ENCODE assay signal across 17 cellular contexts in genomic region chr2:236718207-236718992, GRCh38.
DNase-seq lines count a peak whose midpoint lies in the region; FAIRE-seq and TF ChIP-seq lines count a peak whose summit lies in the region.
"Had no signal": no experiment of that assay in that cellular context is flagged by ENCODE, and none has a peak within 500 bp of the region (broad histone marks: within the 10 kb centered on the region; RNA-seq: fewer than 3 reads in every experiment).

No MANE protein-coding gene starts in this region.

- no peaks in the 10 kb centered on the region for H3K9me1 ChIP-seq in keratinocyte (ENCODE audit: control insufficient read depth, extremely low read depth, insufficient read depth, low read length)

- H2AFZ ChIP-seq in keratinocyte (ENCODE audit: control insufficient read depth, low read length) = peak overlapping the region; percentile 79
- no peak overlapping the region for H2AFZ ChIP-seq in smooth muscle cell (ENCODE audit: low read depth)

- no peaks in the 10 kb centered on the region for H3K9me3 ChIP-seq in keratinocyte (ENCODE audit: control insufficient read depth, low read depth, low read length)
- H3K9me3 ChIP-seq in smooth muscle cell (replicated peaks; ENCODE audit: low read depth) = no peaks in the 10 kb centered on the region
- H3K9me3 ChIP-seq: transverse colon had no signal

- FAIRE-seq in keratinocyte (lab: Jason Lieb, UNC) (peak; percentile 100), urothelium cell line (lab: Jason Lieb, UNC) (no peak)

- H3K79me2 ChIP-seq in keratinocyte (ENCODE audit: control insufficient read depth, insufficient read depth, low read length) (no peaks in the 10 kb centered on the region), smooth muscle cell (ENCODE audit: low read depth) (no peaks in the 10 kb centered on the region)

- no peaks in the 10 kb centered on the region for H3K36me3 ChIP-seq in keratinocyte (ENCODE audit: control insufficient read depth in 2 of 2, extremely low read depth in 1 of 2, insufficient read depth in 2 of 2, low read length in 2 of 2)
- H3K36me3 ChIP-seq in smooth muscle cell (ENCODE audit: low read depth) = no peaks in the 10 kb centered on the region
- H3K36me3 ChIP-seq: transverse colon had no signal

- H3K27ac ChIP-seq in VCaP (peak overlapping the region; percentile 68), keratinocyte (ENCODE audit: control insufficient read depth, insufficient read depth, low read length) (peak overlapping the region; percentile 67), smooth muscle cell (ENCODE audit: low read depth) (no peak overlapping the region)
- H3K27ac ChIP-seq: transverse colon had no signal

- H3K9ac ChIP-seq in keratinocyte (ENCODE audit: control insufficient read depth, extremely low read depth, insufficient read depth, low read length) (peak overlapping the region; percentile 53), smooth muscle cell (ENCODE audit: low read depth) (no peak overlapping the region)

- DNase-seq in NCI-H82 (lab: John Stamatoyannopoulos, UW) = peak; percentile 11
- DNase-seq in NCI-H82 treated with DMSO at 0.1 percent for 48 hours (lab: John Stamatoyannopoulos, UW; ENCODE audit: unreplicated experiment) = no peak
- peak; percentile 66 for DNase-seq in keratinocyte (ENCODE audit: low read depth, low spot score)
- DNase-seq in urothelium cell line (ENCODE audit: low spot score) = peak; percentile 40
- DNase-seq in smooth muscle cell (lab: John Stamatoyannopoulos, UW; ENCODE audit: unreplicated experiment) = no peak
- no peak for DNase-seq in nucleus accumbens (lab: John Stamatoyannopoulos, UW)
- DNase-seq in stimulated activated CD4-positive, alpha-beta T cell treated with anti-CD3 and anti-CD28 coated beads, Interleukin-2, amount 100 ng/mL, for 48 hours = no peak
- DNase-seq: activated CD4-positive, alpha-beta T cell treated with anti-CD3 and anti-CD28 coated beads, Interleukin-2, amount 50 U/mL, for 48 hours; activated T-cell treated with anti-CD3 and anti-CD28 coated beads, Interleukin-2, amount 50 U/mL, for 4 hours; CD4-positive, alpha-beta T cell; effector CD8-positive, alpha-beta T cell; EL; Kasumi-1; left ventricle myocardium superior; NCI-H345; transverse colon had no signal

- dilution Hi-C loops in keratinocyte (cut with MboI; ENCODE audit: extremely low pct_ligation_motif_present, low sequenced_read_pairs) = no loop called here

- H4K20me1 ChIP-seq in keratinocyte (ENCODE audit: control insufficient read depth, extremely low read depth, insufficient read depth, low read length) = no peaks in the 10 kb centered on the region
- no peaks in the 10 kb centered on the region for H4K20me1 ChIP-seq in smooth muscle cell (ENCODE audit: low read depth)

- H3F3A ChIP-seq in smooth muscle cell (ENCODE audit: low read depth) = no peaks in the 10 kb centered on the region

- no peaks in the 10 kb centered on the region for H3K27me3 ChIP-seq in keratinocyte (ENCODE audit: control insufficient read depth, extremely low read depth, insufficient read depth, low read length)
- no peaks in the 10 kb centered on the region for H3K27me3 ChIP-seq in smooth muscle cell (ENCODE audit: low read depth)

- 77% methylated on average over 18 of the region's 18 CpGs for WGBS in smooth muscle cell (ENCODE audit: low lambda C conversion rate)

- peaks cover 34% of the 10 kb centered on the region for H3K4me1 ChIP-seq in keratinocyte (ENCODE audit: control insufficient read depth, extremely low read depth, insufficient read depth, low read length)
- peaks cover 11% of the 10 kb centered on the region for H3K4me1 ChIP-seq in smooth muscle cell (ENCODE audit: low read depth)

- H3K4me3 ChIP-seq in keratinocyte (ENCODE audit: control insufficient read depth in 2 of 3, extremely low read depth in 1 of 3, insufficient read depth in 2 of 3, low read depth in 1 of 3, low read length in 3 of 3) = peak overlapping the region in 1 of 3 experiments; percentile 9
- no peak overlapping the region for H3K4me3 ChIP-seq in smooth muscle cell
- H3K4me3 ChIP-seq: transverse colon had no signal

- H3K4me2 ChIP-seq in keratinocyte (ENCODE audit: control insufficient read depth, extremely low read depth, insufficient read depth, low read depth, low read length) = peak overlapping the region; percentile 47
- H3K4me2 ChIP-seq in smooth muscle cell = no peak overlapping the region

- no peak for TF ChIP-seq CTCF in VCaP (conservative IDR thresholded peaks at IDR 0.05)
- TF ChIP-seq CTCF in keratinocyte (optimal IDR thresholded peaks at IDR 0.05 in 1 of 3, IDR thresholded peaks at IDR 0.05 in 1 of 3, conservative IDR thresholded peaks at IDR 0.05 in 1 of 3; ENCODE audit: extremely low read depth in 1 of 3, insufficient read depth in 2 of 3, low read length in 3 of 3) = no peak
- TF ChIP-seq CTCF in smooth muscle cell (IDR thresholded peaks at IDR 0.05; ENCODE audit: borderline replicate concordance, insufficient read depth, poor library complexity, severe bottlenecking) = no peak

Comparison
In these comparisons a context has a peak if more than half of its experiments do, and no peak if none do; other contexts are left out.
1. DNase-seq: peak in NCI-H82 (single experiment), keratinocyte (single experiment) and urothelium cell line (single experiment); none in NCI-H82 treated with DMSO at 0.1 percent for 48 hours (single experiment), smooth muscle cell (single experiment), nucleus accumbens (0 of 56) and stimulated activated CD4-positive, alpha-beta T cell treated with anti-CD3 and anti-CD28 coated beads, Interleukin-2, amount 100 ng/mL, for 48 hours (0 of 2).